In genomic region chr2:148615446-148615845, GRCh38 we compare ENCODE assay signal across 1 cellular context.
TF ChIP-seq lines count a peak whose summit lies in the region.

No MANE protein-coding gene starts in this region.

TF ChIP-seq in GM12878, 131 proteins besides CTCF, POLR2A, EP300 and RAD21 (continued from another document):
- TF ChIP-seq RFX5 (IDR thresholded peaks at IDR 0.05; ENCODE audit: low read depth, low read length) (no peak), IKZF1 (conservative IDR thresholded peaks at IDR 0.05) (no peak), LARP7 (IDR thresholded peaks at IDR 0.05) (no peak), PAX8 (IDR thresholded peaks at IDR 0.05) (no peak), SREBF2 (IDR thresholded peaks at IDR 0.05; ENCODE audit: low read length) (no peak), ZBTB4 (CRISPR knock-in tag; IDR thresholded peaks at IDR 0.05) (no peak), MTA2 (IDR thresholded peaks at IDR 0.05; ENCODE audit: low read depth) (no peak)
TF ChIP-seq in GM12878: peak in this region for 0.
